Comparison of ENCODE assay signal across 12 cellular contexts in genomic region chr16:89482824-89483220, GRCh38. TPM values are rescaled to one million over a fixed set of nuclear protein-coding genes. Genes with fewer than 3 reads are reported as not detected.
DNase-seq lines count a peak whose midpoint lies in the region; ATAC-seq lines count a peak whose summit lies in the region.
"Had no signal": no experiment of that assay in that cellular context is flagged by ENCODE, and none has a peak within 500 bp of the region (broad histone marks: within the 10 kb centered on the region; RNA-seq: fewer than 3 reads in every experiment).

No MANE protein-coding gene starts in this region.

- CTCF ChIA-PET in activated CD8-positive, alpha-beta memory T cell treated with anti-CD3 and anti-CD28 coated beads, Interleukin-2, amount 10 ng/mL, durations not matched to agents 7 days and 5 days (lab: Charles Lee), result no interaction called here

- H3K4me3 Mint-ChIP-seq in activated CD8-positive, alpha-beta memory T cell treated with anti-CD3 and anti-CD28 coated beads, Interleukin-2, amount 10 ng/mL, durations not matched to agents 7 days and 5 days, result peak overlapping the region; percentile 43
- peak overlapping the region; percentile 84 for H3K4me3 Mint-ChIP-seq in stimulated activated effector memory CD8-positive, alpha-beta T cell treated with anti-CD3 and anti-CD28 coated beads, Interleukin-12 subunit alpha, Interleukin-12 subunit beta, amount 100 ng/mL, for 72 hours

- H3K27ac Mint-ChIP-seq in activated CD8-positive, alpha-beta memory T cell treated with anti-CD3 and anti-CD28 coated beads, Interleukin-2, amount 10 ng/mL, durations not matched to agents 7 days and 5 days, result peak overlapping the region; percentile 50
- H3K27ac Mint-ChIP-seq in activated naive CD4-positive, alpha-beta T cell treated with anti-CD3 and anti-CD28 coated beads, Interleukin-2, amount 50 U/mL, for 72 hours, result peak overlapping the region; percentile 91 to 98
- peak overlapping the region; percentile 96 for H3K27ac Mint-ChIP-seq in stimulated activated effector memory CD8-positive, alpha-beta T cell treated with anti-CD3 and anti-CD28 coated beads, Interleukin-12 subunit alpha, Interleukin-12 subunit beta, amount 100 ng/mL, for 72 hours

- no peaks in the 10 kb centered on the region for H3K9me3 Mint-ChIP-seq in activated CD8-positive, alpha-beta memory T cell treated with anti-CD3 and anti-CD28 coated beads, Interleukin-2, amount 10 ng/mL, durations not matched to agents 7 days and 5 days (ENCODE audit: low read depth)
- no peaks in the 10 kb centered on the region for H3K9me3 Mint-ChIP-seq in activated naive CD4-positive, alpha-beta T cell treated with anti-CD3 and anti-CD28 coated beads, Interleukin-2, amount 50 U/mL, for 72 hours
- H3K9me3 Mint-ChIP-seq in stimulated activated effector memory CD8-positive, alpha-beta T cell treated with anti-CD3 and anti-CD28 coated beads, Interleukin-12 subunit alpha, Interleukin-12 subunit beta, amount 100 ng/mL, for 72 hours, result no peaks in the 10 kb centered on the region

- H3K4me1 Mint-ChIP-seq in activated CD8-positive, alpha-beta memory T cell treated with anti-CD3 and anti-CD28 coated beads, Interleukin-2, amount 10 ng/mL, durations not matched to agents 7 days and 5 days, result peaks cover 84% of the 10 kb centered on the region
- H3K4me1 Mint-ChIP-seq in stimulated activated effector memory CD8-positive, alpha-beta T cell treated with anti-CD3 and anti-CD28 coated beads, Interleukin-12 subunit alpha, Interleukin-12 subunit beta, amount 100 ng/mL, for 72 hours, result peaks cover 87% of the 10 kb centered on the region

- no peak for ATAC-seq in activated CD8-positive, alpha-beta memory T cell treated with anti-CD3 and anti-CD28 coated beads, Interleukin-2, amount 10 ng/mL, durations not matched to agents 7 days and 5 days
- ATAC-seq in activated naive CD4-positive, alpha-beta T cell treated with anti-CD3 and anti-CD28 coated beads, Interleukin-2, amount 50 U/mL, for 72 hours, result no peak
- ATAC-seq in left colon, result peak; percentile 91
- ATAC-seq in stimulated activated effector memory CD8-positive, alpha-beta T cell treated with anti-CD3 and anti-CD28 coated beads, Interleukin-12 subunit alpha, Interleukin-12 subunit beta, amount 100 ng/mL, for 72 hours, result no peak
- ATAC-seq: heart right ventricle had no signal

- peaks cover 32% of the 10 kb centered on the region for H3K36me3 Mint-ChIP-seq in activated CD8-positive, alpha-beta memory T cell treated with anti-CD3 and anti-CD28 coated beads, Interleukin-2, amount 10 ng/mL, durations not matched to agents 7 days and 5 days
- peaks cover 0 to 21% of the 10 kb centered on the region in 2 donors for H3K36me3 Mint-ChIP-seq in activated naive CD4-positive, alpha-beta T cell treated with anti-CD3 and anti-CD28 coated beads, Interleukin-2, amount 50 U/mL, for 72 hours
- peaks cover 89% of the 10 kb centered on the region for H3K36me3 Mint-ChIP-seq in stimulated activated effector memory CD8-positive, alpha-beta T cell treated with anti-CD3 and anti-CD28 coated beads, Interleukin-12 subunit alpha, Interleukin-12 subunit beta, amount 100 ng/mL, for 72 hours

- intact Hi-C loops in left colon (cut with DNase I, micrococcal nuclease), result no loop called here

- no peaks in the 10 kb centered on the region for H3K27me3 Mint-ChIP-seq in activated CD8-positive, alpha-beta memory T cell treated with anti-CD3 and anti-CD28 coated beads, Interleukin-2, amount 10 ng/mL, durations not matched to agents 7 days and 5 days

- DNase-seq in activated CD8-positive, alpha-beta memory T cell treated with anti-CD3 and anti-CD28 coated beads, Interleukin-2, amount 10 ng/mL, durations not matched to agents 7 days and 5 days, result no peak
- no peak for DNase-seq in activated CD8-positive, alpha-beta memory T cell treated with anti-CD3 and anti-CD28 coated beads, Interleukin-2, amount 50 U/mL, for 48 hours
- DNase-seq in activated naive CD4-positive, alpha-beta T cell treated with anti-CD3 and anti-CD28 coated beads, Interleukin-2, amount 50 U/mL, for 72 hours (ENCODE audit: low spot score in 2 of 2), result no peak
- DNase-seq in left colon (peak; percentile 51 to 65), NCI-H82 treated with DMSO at 0.1 percent for 48 hours (lab: John Stamatoyannopoulos, UW; ENCODE audit: unreplicated experiment) (no peak), NCI-H526 treated with DMSO at 0.1 percent for 48 hours (lab: John Stamatoyannopoulos, UW) (no peak)
- DNase-seq in stimulated activated effector memory CD8-positive, alpha-beta T cell treated with anti-CD3 and anti-CD28 coated beads, Interleukin-12 subunit alpha, Interleukin-12 subunit beta, amount 100 ng/mL, for 72 hours (ENCODE audit: low spot score in 2 of 2), result no peak
- DNase-seq in NK-92 treated with Interleukin-12 subunit alpha and Interleukin-12 subunit beta, amount 100 ng/mL, for 24 hours (lab: John Stamatoyannopoulos, UW), result no peak
- DNase-seq: heart right ventricle, NCI-H1092, NCI-H82, SW 1271 had no signal

RNA-seq across cellular contexts. Expression of gene ANKRD11, which starts 7.5 kb away (rescaled TPM):
- 100 to 1,000 TPM; 184 to 235 TPM for total RNA-seq in activated CD8-positive, alpha-beta memory T cell treated with anti-CD3 and anti-CD28 coated beads, Interleukin-2, amount 10 ng/mL, durations not matched to agents 7 days and 5 days
- total RNA-seq in activated naive CD4-positive, alpha-beta T cell treated with anti-CD3 and anti-CD28 coated beads, Interleukin-2, amount 50 U/mL, for 72 hours, result 100 to 1,000 TPM; 130 to 165 TPM
- 100 to 1,000 TPM in 1 of 2 donors, 10 to 100 TPM in 1; 82.5 to 135 TPM for total RNA-seq in left colon

RNA-seq across cellular contexts. Expression of gene SPG7, which starts 25.4 kb away (rescaled TPM):
- 100 to 1,000 TPM in 1 of 2 experiments, 10 to 100 TPM in 1; 92.1 to 110 TPM for total RNA-seq in activated CD8-positive, alpha-beta memory T cell treated with anti-CD3 and anti-CD28 coated beads, Interleukin-2, amount 10 ng/mL, durations not matched to agents 7 days and 5 days
- total RNA-seq in activated naive CD4-positive, alpha-beta T cell treated with anti-CD3 and anti-CD28 coated beads, Interleukin-2, amount 50 U/mL, for 72 hours, result 100 to 1,000 TPM in 1 of 2 donors, 10 to 100 TPM in 1; 97.7 to 114 TPM
- total RNA-seq in left colon, result 100 to 1,000 TPM; 106 to 146 TPM

Comparison
In these comparisons a context has a peak if more than half of its experiments do, and no peak if none do; other contexts are left out.
1. DNase-seq: peak in left colon (2 of 2); none in activated CD8-positive, alpha-beta memory T cell treated with anti-CD3 and anti-CD28 coated beads, Interleukin-2, amount 10 ng/mL, durations not matched to agents 7 days and 5 days (single experiment), activated CD8-positive, alpha-beta memory T cell treated with anti-CD3 and anti-CD28 coated beads, Interleukin-2, amount 50 U/mL, for 48 hours (single experiment), activated naive CD4-positive, alpha-beta T cell treated with anti-CD3 and anti-CD28 coated beads, Interleukin-2, amount 50 U/mL, for 72 hours (0 of 2), stimulated activated effector memory CD8-positive, alpha-beta T cell treated with anti-CD3 and anti-CD28 coated beads, Interleukin-12 subunit alpha, Interleukin-12 subunit beta, amount 100 ng/mL, for 72 hours (0 of 2), NCI-H82 treated with DMSO at 0.1 percent for 48 hours (single experiment), NK-92 treated with Interleukin-12 subunit alpha and Interleukin-12 subunit beta, amount 100 ng/mL, for 24 hours (single experiment) and NCI-H526 treated with DMSO at 0.1 percent for 48 hours (single experiment).
2. Peak in every context shown above with its lines, with median percentiles within 50 percentile points of each other: H3K27ac Mint-ChIP-seq.